ENCODE assay signal across 1 cellular context in genomic region chr9:114397848-114398605, GRCh38.
TF ChIP-seq lines count a peak whose summit lies in the region.

No MANE protein-coding gene starts in this region.

TF ChIP-seq in HepG2, 621 proteins besides CTCF, POLR2A, EP300 and RAD21 (continued from another document and continues in another):
- TF ChIP-seq TFAP4 (IDR thresholded peaks at IDR 0.05; ENCODE audit: borderline replicate concordance, low read depth): peak; percentile 41; the same call in 1 of the 2 replicates
- TF ChIP-seq, protein P1, sequence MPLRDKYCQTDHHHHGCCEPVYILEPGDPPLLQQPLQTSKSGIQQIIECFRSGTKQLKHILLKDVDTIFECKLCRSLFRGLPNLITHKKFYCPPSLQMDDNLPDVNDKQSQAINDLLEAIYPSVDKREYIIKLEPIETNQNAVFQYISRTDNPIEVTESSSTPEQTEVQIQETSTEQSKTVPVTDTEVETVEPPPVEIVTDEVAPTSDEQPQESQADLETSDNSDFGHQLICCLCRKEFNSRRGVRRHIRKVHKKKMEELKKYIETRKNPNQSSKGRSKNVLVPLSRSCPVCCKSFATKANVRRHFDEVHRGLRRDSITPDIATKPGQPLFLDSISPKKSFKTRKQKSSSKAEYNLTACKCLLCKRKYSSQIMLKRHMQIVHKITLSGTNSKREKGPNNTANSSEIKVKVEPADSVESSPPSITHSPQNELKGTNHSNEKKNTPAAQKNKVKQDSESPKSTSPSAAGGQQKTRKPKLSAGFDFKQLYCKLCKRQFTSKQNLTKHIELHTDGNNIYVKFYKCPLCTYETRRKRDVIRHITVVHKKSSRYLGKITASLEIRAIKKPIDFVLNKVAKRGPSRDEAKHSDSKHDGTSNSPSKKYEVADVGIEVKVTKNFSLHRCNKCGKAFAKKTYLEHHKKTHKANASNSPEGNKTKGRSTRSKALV (CRISPR knock-in tag; IDR thresholded peaks at IDR 0.05): 0 out of 2 replicates have a peak, but pooled peaks have one; percentile 6
- no peak for TF ChIP-seq HNRNPH1 (optimal IDR thresholded peaks at IDR 0.05; ENCODE audit: low read depth, low read length)
- TF ChIP-seq ZNF839 (CRISPR knock-in tag; IDR thresholded peaks at IDR 0.05; ENCODE audit: borderline replicate concordance): no peak
- no peak for TF ChIP-seq ZBED4 (CRISPR knock-in tag; IDR thresholded peaks at IDR 0.05; ENCODE audit: borderline replicate concordance)
- peak; percentile 89 for TF ChIP-seq KDM1A (CRISPR knock-in tag; IDR thresholded peaks at IDR 0.05)
- TF ChIP-seq, protein P2, sequence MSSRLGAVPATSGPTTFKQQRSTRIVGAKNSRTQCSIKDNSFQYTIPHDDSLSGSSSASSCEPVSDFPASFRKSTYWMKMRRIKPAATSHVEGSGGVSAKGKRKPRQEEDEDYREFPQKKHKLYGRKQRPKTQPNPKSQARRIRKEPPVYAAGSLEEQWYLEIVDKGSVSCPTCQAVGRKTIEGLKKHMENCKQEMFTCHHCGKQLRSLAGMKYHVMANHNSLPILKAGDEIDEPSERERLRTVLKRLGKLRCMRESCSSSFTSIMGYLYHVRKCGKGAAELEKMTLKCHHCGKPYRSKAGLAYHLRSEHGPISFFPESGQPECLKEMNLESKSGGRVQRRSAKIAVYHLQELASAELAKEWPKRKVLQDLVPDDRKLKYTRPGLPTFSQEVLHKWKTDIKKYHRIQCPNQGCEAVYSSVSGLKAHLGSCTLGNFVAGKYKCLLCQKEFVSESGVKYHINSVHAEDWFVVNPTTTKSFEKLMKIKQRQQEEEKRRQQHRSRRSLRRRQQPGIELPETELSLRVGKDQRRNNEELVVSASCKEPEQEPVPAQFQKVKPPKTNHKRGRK (CRISPR knock-in tag; IDR thresholded peaks at IDR 0.05): no peak
- no peak for TF ChIP-seq ZFP1 (CRISPR knock-in tag; IDR thresholded peaks at IDR 0.05)
- no peak for TF ChIP-seq RNF2 (conservative IDR thresholded peaks at IDR 0.05; ENCODE audit: low read depth)
- peak; percentile 56 for TF ChIP-seq PHF8 (CRISPR knock-in tag; IDR thresholded peaks at IDR 0.05)
- TF ChIP-seq ZNF446 (CRISPR knock-in tag; IDR thresholded peaks at IDR 0.05): no peak
- TF ChIP-seq ZFP90 (CRISPR knock-in tag; IDR thresholded peaks at IDR 0.05; ENCODE audit: borderline replicate concordance): no peak
- no peak for TF ChIP-seq ZNF720 (CRISPR knock-in tag; IDR thresholded peaks at IDR 0.05)
- no peak for TF ChIP-seq ZNF331 (CRISPR knock-in tag; IDR thresholded peaks at IDR 0.05)
- TF ChIP-seq, protein P3, sequence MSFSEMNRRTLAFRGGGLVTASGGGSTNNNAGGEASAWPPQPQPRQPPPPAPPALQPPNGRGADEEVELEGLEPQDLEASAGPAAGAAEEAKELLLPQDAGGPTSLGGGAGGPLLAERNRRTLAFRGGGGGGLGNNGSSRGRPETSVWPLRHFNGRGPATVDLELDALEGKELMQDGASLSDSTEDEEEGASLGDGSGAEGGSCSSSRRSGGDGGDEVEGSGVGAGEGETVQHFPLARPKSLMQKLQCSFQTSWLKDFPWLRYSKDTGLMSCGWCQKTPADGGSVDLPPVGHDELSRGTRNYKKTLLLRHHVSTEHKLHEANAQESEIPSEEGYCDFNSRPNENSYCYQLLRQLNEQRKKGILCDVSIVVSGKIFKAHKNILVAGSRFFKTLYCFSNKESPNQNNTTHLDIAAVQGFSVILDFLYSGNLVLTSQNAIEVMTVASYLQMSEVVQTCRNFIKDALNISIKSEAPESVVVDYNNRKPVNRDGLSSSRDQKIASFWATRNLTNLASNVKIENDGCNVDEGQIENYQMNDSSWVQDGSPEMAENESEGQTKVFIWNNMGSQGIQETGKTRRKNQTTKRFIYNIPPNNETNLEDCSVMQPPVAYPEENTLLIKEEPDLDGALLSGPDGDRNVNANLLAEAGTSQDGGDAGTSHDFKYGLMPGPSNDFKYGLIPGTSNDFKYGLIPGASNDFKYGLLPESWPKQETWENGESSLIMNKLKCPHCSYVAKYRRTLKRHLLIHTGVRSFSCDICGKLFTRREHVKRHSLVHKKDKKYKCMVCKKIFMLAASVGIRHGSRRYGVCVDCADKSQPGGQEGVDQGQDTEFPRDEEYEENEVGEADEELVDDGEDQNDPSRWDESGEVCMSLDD (CRISPR knock-in tag; IDR thresholded peaks at IDR 0.05; ENCODE audit: borderline replicate concordance): no peak
- TF ChIP-seq ETS1 (CRISPR knock-in tag; IDR thresholded peaks at IDR 0.05): no peak
- TF ChIP-seq CENPX (CRISPR knock-in tag; IDR thresholded peaks at IDR 0.05): no peak
- no peak for TF ChIP-seq PREB (CRISPR knock-in tag; IDR thresholded peaks at IDR 0.05)
- 0 out of 2 replicates have a peak, but pooled peaks have one; percentile 11 for TF ChIP-seq ZNF292 (CRISPR knock-in tag; IDR thresholded peaks at IDR 0.05; ENCODE audit: borderline replicate concordance, low read depth)
- TF ChIP-seq TBX2 (CRISPR knock-in tag; IDR thresholded peaks at IDR 0.05; ENCODE audit: borderline replicate concordance): peak; percentile 28; the same call in 1 of the 2 replicates
- no peak for TF ChIP-seq ZBTB38 (CRISPR knock-in tag; IDR thresholded peaks at IDR 0.05)
- TF ChIP-seq YEATS4 (CRISPR knock-in tag; IDR thresholded peaks at IDR 0.05; ENCODE audit: borderline replicate concordance): no peak
- no peak for TF ChIP-seq SRSF1 (optimal IDR thresholded peaks at IDR 0.05; ENCODE audit: low read depth, low read length)
- no peak for TF ChIP-seq SMAD3 (CRISPR knock-in tag; IDR thresholded peaks at IDR 0.05)
- no peak for TF ChIP-seq ZNF468 (CRISPR knock-in tag; IDR thresholded peaks at IDR 0.05)
- TF ChIP-seq TCF12 (IDR thresholded peaks at IDR 0.05): no peak
- no peak for TF ChIP-seq TCF12 (CRISPR knock-in tag; IDR thresholded peaks at IDR 0.05)
- 0 out of 2 replicates have a peak, but pooled peaks have one; percentile 49 for TF ChIP-seq ARNT2 (CRISPR knock-in tag; IDR thresholded peaks at IDR 0.05; ENCODE audit: low read depth)
- no peak for TF ChIP-seq EED (CRISPR knock-in tag; IDR thresholded peaks at IDR 0.05)
- no peak for TF ChIP-seq ZNF782 (CRISPR knock-in tag; IDR thresholded peaks at IDR 0.05; ENCODE audit: borderline replicate concordance)
- TF ChIP-seq LBX2 (CRISPR knock-in tag; IDR thresholded peaks at IDR 0.05; ENCODE audit: borderline replicate concordance): peak; percentile 32; the same call in 1 of the 2 replicates
- TF ChIP-seq SAFB2 (CRISPR knock-in tag; IDR thresholded peaks at IDR 0.05; ENCODE audit: borderline replicate concordance, low read depth): no peak
- TF ChIP-seq, protein P4, sequence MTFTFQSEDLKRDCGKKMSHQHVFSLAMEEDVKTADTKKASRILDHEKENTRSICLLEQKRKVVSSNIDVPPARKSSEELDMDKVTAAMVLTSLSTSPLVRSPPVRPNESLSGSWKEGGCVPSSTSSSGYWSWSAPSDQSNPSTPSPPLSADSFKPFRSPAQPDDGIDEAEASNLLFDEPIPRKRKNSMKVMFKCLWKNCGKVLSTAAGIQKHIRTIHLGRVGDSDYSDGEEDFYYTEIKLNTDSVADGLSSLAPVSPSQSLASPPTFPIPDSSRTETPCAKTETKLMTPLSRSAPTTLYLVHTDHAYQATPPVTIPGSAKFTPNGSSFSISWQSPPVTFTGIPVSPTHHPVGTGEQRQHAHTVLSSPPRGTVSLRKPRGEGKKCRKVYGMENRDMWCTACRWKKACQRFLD (CRISPR knock-in tag; IDR thresholded peaks at IDR 0.05; ENCODE audit: borderline replicate concordance): no peak
- TF ChIP-seq PRMT3 (CRISPR knock-in tag; IDR thresholded peaks at IDR 0.05; ENCODE audit: borderline replicate concordance, low read depth): no peak
- TF ChIP-seq ZNF567 (CRISPR knock-in tag; IDR thresholded peaks at IDR 0.05; ENCODE audit: borderline replicate concordance): no peak
- TF ChIP-seq, protein P5, sequence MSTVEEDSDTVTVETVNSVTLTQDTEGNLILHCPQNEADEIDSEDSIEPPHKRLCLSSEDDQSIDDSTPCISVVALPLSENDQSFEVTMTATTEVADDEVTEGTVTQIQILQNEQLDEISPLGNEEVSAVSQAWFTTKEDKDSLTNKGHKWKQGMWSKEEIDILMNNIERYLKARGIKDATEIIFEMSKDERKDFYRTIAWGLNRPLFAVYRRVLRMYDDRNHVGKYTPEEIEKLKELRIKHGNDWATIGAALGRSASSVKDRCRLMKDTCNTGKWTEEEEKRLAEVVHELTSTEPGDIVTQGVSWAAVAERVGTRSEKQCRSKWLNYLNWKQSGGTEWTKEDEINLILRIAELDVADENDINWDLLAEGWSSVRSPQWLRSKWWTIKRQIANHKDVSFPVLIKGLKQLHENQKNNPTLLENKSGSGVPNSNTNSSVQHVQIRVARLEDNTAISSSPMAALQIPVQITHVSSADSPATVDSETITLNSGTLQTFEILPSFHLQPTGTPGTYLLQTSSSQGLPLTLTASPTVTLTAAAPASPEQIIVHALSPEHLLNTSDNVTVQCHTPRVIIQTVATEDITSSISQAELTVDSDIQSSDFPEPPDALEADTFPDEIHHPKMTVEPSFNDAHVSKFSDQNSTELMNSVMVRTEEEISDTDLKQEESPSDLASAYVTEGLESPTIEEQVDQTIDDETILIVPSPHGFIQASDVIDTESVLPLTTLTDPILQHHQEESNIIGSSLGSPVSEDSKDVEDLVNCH (CRISPR knock-in tag; IDR thresholded peaks at IDR 0.05): no peak
- TF ChIP-seq HOXD1 (CRISPR knock-in tag; IDR thresholded peaks at IDR 0.05): no peak
- TF ChIP-seq ZNF713 (CRISPR knock-in tag; IDR thresholded peaks at IDR 0.05): no peak
- peak; percentile 58; the same call in 1 of the 2 replicates for TF ChIP-seq GABPB1 (CRISPR knock-in tag; IDR thresholded peaks at IDR 0.05)
- TF ChIP-seq NR2F1 (CRISPR knock-in tag; IDR thresholded peaks at IDR 0.05): no peak
- no peak for TF ChIP-seq ZNF263 (CRISPR knock-in tag; IDR thresholded peaks at IDR 0.05)
- no peak for TF ChIP-seq ZNF678 (CRISPR knock-in tag; IDR thresholded peaks at IDR 0.05)
- TF ChIP-seq SOX13 (IDR thresholded peaks at IDR 0.05): no peak
- TF ChIP-seq SOX13 (CRISPR knock-in tag; conservative IDR thresholded peaks at IDR 0.05 in 1 of 2, IDR thresholded peaks at IDR 0.05 in 1 of 2): no peak
- peak; percentile 72; the same call in 1 of the 2 replicates for TF ChIP-seq MXD1 (CRISPR knock-in tag; IDR thresholded peaks at IDR 0.05)
- TF ChIP-seq HDAC1 (CRISPR knock-in tag; IDR thresholded peaks at IDR 0.05): peak; percentile 63; the same call in 1 of the 2 replicates
- TF ChIP-seq HNF4G (IDR thresholded peaks at IDR 0.05; ENCODE audit: borderline replicate concordance, low read depth, low read length): no peak
- no peak for TF ChIP-seq HNF4G (CRISPR knock-in tag; IDR thresholded peaks at IDR 0.05; ENCODE audit: borderline replicate concordance, low read depth)
- TF ChIP-seq SALL2 (CRISPR knock-in tag; IDR thresholded peaks at IDR 0.05): no peak
- no peak for TF ChIP-seq NRL (CRISPR knock-in tag; IDR thresholded peaks at IDR 0.05; ENCODE audit: borderline replicate concordance)
